Comparison of ENCODE assay signal across 9 cellular contexts in the genomic region with DNA sequence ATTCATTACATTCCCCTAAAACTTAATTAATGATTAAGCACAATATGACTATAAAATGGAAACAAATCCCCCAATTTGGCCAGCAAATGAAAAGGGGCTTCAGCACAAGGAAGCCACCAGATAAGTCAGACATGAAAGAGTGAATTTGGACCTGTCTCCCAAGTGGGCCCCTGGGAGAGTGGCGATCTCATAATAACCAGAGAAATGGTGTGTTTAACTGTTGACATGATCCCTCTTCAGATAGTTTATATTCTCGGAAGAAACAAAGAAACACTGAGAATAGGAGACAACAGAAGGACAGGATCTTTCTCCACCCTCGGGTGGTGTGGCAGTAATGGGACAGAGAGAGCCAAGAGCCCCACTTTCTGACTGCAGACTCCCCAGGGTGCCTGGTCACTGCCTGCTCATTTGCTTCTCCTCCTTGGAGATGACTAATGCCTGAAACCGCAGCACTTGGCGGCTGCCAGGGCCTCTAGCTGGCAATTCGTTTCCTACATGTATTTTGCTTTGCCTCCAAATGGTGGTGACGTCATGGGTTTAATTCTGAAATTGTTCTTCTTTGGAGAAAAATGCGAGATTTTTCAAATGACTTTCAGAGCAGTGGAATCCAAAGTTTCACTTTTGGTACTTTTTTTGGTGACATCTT. TPM values are rescaled to one million over a fixed set of nuclear protein-coding genes. Genes with fewer than 3 reads are reported as not detected.
DNase-seq lines count a peak whose midpoint lies in the region; ATAC-seq and TF ChIP-seq lines count a peak whose summit lies in the region.
"Had no signal": no experiment of that assay in that cellular context is flagged by ENCODE, and none has a peak within 500 bp of the region (broad histone marks: within the 10 kb centered on the region; RNA-seq: fewer than 3 reads in every experiment).

No MANE protein-coding gene starts in this region.

- H3K27ac ChIP-seq in mammary epithelial cell (ENCODE audit: insufficient read depth, low read depth, low read length): peak overlapping the region; percentile 34

- dilution Hi-C loops in mammary epithelial cell (cut with HindIII; ENCODE audit: low sequenced_read_pairs): no loop called here

- no peaks in the 10 kb centered on the region for H3K9me3 ChIP-seq in mammary epithelial cell (replicated peaks; ENCODE audit: insufficient read depth, low read length)

- H3K4me3 ChIP-seq in mammary epithelial cell (replicated peaks in 1 of 3; ENCODE audit: insufficient read depth in 1 of 3, low read depth in 2 of 3, low read length in 3 of 3): no peak overlapping the region

- DNase-seq in NCI-H2196 (lab: John Stamatoyannopoulos, UW; ENCODE audit: unreplicated experiment): peak; percentile 29
- DNase-seq in NCI-H2196 treated with DMSO at 0.1 percent for 48 hours (lab: John Stamatoyannopoulos, UW; ENCODE audit: unreplicated experiment): no peak
- peak; percentile 44 for DNase-seq in NCI-H2227 (lab: John Stamatoyannopoulos, UW; ENCODE audit: unreplicated experiment)
- peak; percentile 89 for DNase-seq in mammary epithelial cell
- DNase-seq in renal cortical epithelial cell (ENCODE audit: low read depth): peak; percentile 85
- no peak for DNase-seq in NCI-H146 treated with DMSO at 0.1 percent for 48 hours (lab: John Stamatoyannopoulos, UW; ENCODE audit: unreplicated experiment)
- DNase-seq in NCI-H2029 treated with DMSO at 0.1 percent for 48 hours (lab: John Stamatoyannopoulos, UW): no peak
- DNase-seq: Right ventricle myocardium superior had no signal

- no peaks in the 10 kb centered on the region for H3K79me2 ChIP-seq in mammary epithelial cell (ENCODE audit: insufficient read depth, low read length)

- WGBS in mammary epithelial cell (ENCODE audit: low coverage, missing lambda C conversion rate): 6% methylated on average over 8 of the region's 8 CpGs

- CTCF ChIA-PET in mammary epithelial cell (lab: Charles Lee; ENCODE audit: low non-redundant PET): interaction anchor here (0.7 kb wide), 1 partner anchor 30 kb away, joined by 3 read pairs; no protein-coding TSS in a partner anchor

- peaks cover 12% of the 10 kb centered on the region for H3K4me1 ChIP-seq in mammary epithelial cell (ENCODE audit: insufficient read depth, low read length)

- peak overlapping the region; percentile 63 for H3K4me2 ChIP-seq in mammary epithelial cell (ENCODE audit: insufficient read depth, low read depth, low read length)

- no peaks in the 10 kb centered on the region for H3K36me3 ChIP-seq in mammary epithelial cell (ENCODE audit: insufficient read depth, low read length)

- no peaks in the 10 kb centered on the region for H4K20me1 ChIP-seq in mammary epithelial cell (ENCODE audit: insufficient read depth, low read length)

- ATAC-seq in GM21619 (IDR thresholded peaks at IDR 0.05; ENCODE audit: unreplicated experiment): no peak

- no peaks in the 10 kb centered on the region for H3K27me3 ChIP-seq in mammary epithelial cell (ENCODE audit: insufficient read depth, low read length)

- H3K9ac ChIP-seq in mammary epithelial cell (ENCODE audit: insufficient read depth, low read length): no peak overlapping the region

- intact Hi-C loops in mammary epithelial cell (cut with micrococcal nuclease): loop anchor here (5.0 kb wide), 1 partner anchor 38 kb away; no protein-coding TSS in a partner anchor

- TF ChIP-seq CTCF in mammary epithelial cell (conservative IDR thresholded peaks at IDR 0.05 in 1 of 2, IDR thresholded peaks at IDR 0.05 in 1 of 2; ENCODE audit: extremely low read depth in 1 of 2, insufficient read depth in 1 of 2, low read depth in 1 of 2, low read length in 2 of 2): peak in 1 of 2 donors; percentile 1

- no peak overlapping the region for H2AFZ ChIP-seq in mammary epithelial cell (ENCODE audit: low read depth, low read length)

- in situ Hi-C loops in mammary epithelial cell (cut with MboI; ENCODE audit: low sequenced_read_pairs in 2 of 2): no loop called here

- no TSS peak for BruUV-seq in mammary epithelial cell (replicated peaks; lab: Mats Ljungman, UMichigan)

RNA-seq across cellular contexts. Expression of gene SPP2, which starts 46.4 kb away (rescaled TPM):
- total RNA-seq in mammary epithelial cell (not detected), renal cortical epithelial cell (not detected in 2 replicates)
- not detected for polyA plus RNA-seq in mammary epithelial cell
- not detected for polyA minus RNA-seq in mammary epithelial cell
- total RNA-seq: Right ventricle myocardium superior had no signal

Comparison
In these comparisons a context has a peak if more than half of its experiments do, and no peak if none do; other contexts are left out.
1. DNase-seq: peak in NCI-H2196 (single experiment), NCI-H2227 (single experiment), mammary epithelial cell (single experiment) and renal cortical epithelial cell (single experiment); none in NCI-H2196 treated with DMSO at 0.1 percent for 48 hours (single experiment), NCI-H146 treated with DMSO at 0.1 percent for 48 hours (single experiment) and NCI-H2029 treated with DMSO at 0.1 percent for 48 hours (single experiment).